ENCODE assay signal across 11 cellular contexts in genomic region chr7:1513657-1514095, GRCh38. TPM values are rescaled to one million over a fixed set of nuclear protein-coding genes. Genes with fewer than 3 reads are reported as not detected.
DNase-seq lines count a peak whose midpoint lies in the region; ATAC-seq and TF ChIP-seq lines count a peak whose summit lies in the region.
"Had no signal": no experiment of that assay in that cellular context is flagged by ENCODE, and none has a peak within 500 bp of the region (broad histone marks: within the 10 kb centered on the region; RNA-seq: fewer than 3 reads in every experiment).

No MANE protein-coding gene starts in this region.

- no peaks in the 10 kb centered on the region for H4K20me1 ChIP-seq in PC-9 (ENCODE audit: insufficient read depth)

- H3K79me2 ChIP-seq in PC-9 (ENCODE audit: low read depth), result no peaks in the 10 kb centered on the region

- no peak for TF ChIP-seq CTCF in PC-9 (conservative IDR thresholded peaks at IDR 0.05)
- no peak for TF ChIP-seq CTCF in fibroblast of pulmonary artery (IDR thresholded peaks at IDR 0.05; ENCODE audit: low read length, missing control alignments)

- peaks cover 31% of the 10 kb centered on the region for H3F3A ChIP-seq in PC-9 (ENCODE audit: insufficient read depth, low read depth)

- H3K27me3 Mint-ChIP-seq in naive thymus-derived CD8-positive, alpha-beta T cell, result no peaks in the 10 kb centered on the region
- H3K27me3 Mint-ChIP-seq: T-cell had no signal

- POLR2A ChIA-PET in PC-9 (lab: Charles Lee; ENCODE audit: unreplicated experiment), result no interaction called here
- POLR2A ChIA-PET in naive thymus-derived CD8-positive, alpha-beta T cell (lab: Charles Lee), result interaction anchor here (1.1 kb wide), 1 partner anchor 8 kb away, joined by 3 read pairs; no protein-coding TSS in a partner anchor

- H3K36me3 ChIP-seq in PC-9 (ENCODE audit: low read depth), result no peaks in the 10 kb centered on the region

- H3K4me3 ChIP-seq in PC-9 (no peak overlapping the region), fibroblast of pulmonary artery (replicated peaks; ENCODE audit: low read depth, low read length) (no peak overlapping the region)

- H3K4me1 ChIP-seq in PC-9 (replicated peaks; ENCODE audit: insufficient read depth), result peaks cover 48% of the 10 kb centered on the region

- H3K27me3 ChIP-seq in PC-9 (ENCODE audit: insufficient read depth, low read depth), result no peaks in the 10 kb centered on the region

- intact Hi-C loops in PC-9 (cut with micrococcal nuclease; ENCODE audit: unreplicated experiment), result loop anchor here (2.0 kb wide), 1 partner anchor 19 kb away; no protein-coding TSS in a partner anchor

- peaks cover 12 to 44% (median 35%) of the 10 kb centered on the region in 4 donors for H3K4me1 Mint-ChIP-seq in naive thymus-derived CD8-positive, alpha-beta T cell

- ATAC-seq in naive thymus-derived CD8-positive, alpha-beta T cell, result no peak

- peak; percentile 71 for DNase-seq in A172 (ENCODE audit: low spot score)
- no peak for DNase-seq in PC-9
- DNase-seq in fibroblast of pulmonary artery (ENCODE audit: low read depth), result peak; percentile 16
- no peak for DNase-seq in naive thymus-derived CD8-positive, alpha-beta T cell
- DNase-seq in NCI-H1436 treated with DMSO at 0.1 percent for 48 hours (lab: John Stamatoyannopoulos, UW), result no peak
- no peak for DNase-seq in stimulated activated CD8-positive, alpha-beta memory T cell treated with anti-CD3 and anti-CD28 coated beads, Interleukin-4, amount 100 ng/mL, for 48 hours
- DNase-seq in T-helper 9 cell, result no peak
- DNase-seq in stimulated activated CD4-positive, alpha-beta T cell treated with anti-CD3 and anti-CD28 coated beads, Interleukin-4, amount 100 ng/mL, for 24 hours, result no peak

- BruUV-seq in PC-9 (replicated peaks; lab: Mats Ljungman, UMichigan), result TSS peak; percentile 82

- H3K27ac Mint-ChIP-seq in naive thymus-derived CD8-positive, alpha-beta T cell, result peak overlapping the region in 6 of 10 donors; percentile 6 to 76 (median 48)

- no peaks in the 10 kb centered on the region for H3K9me2 ChIP-seq in PC-9 (ENCODE audit: insufficient read depth)

- H3K27ac ChIP-seq in PC-9, result peak overlapping the region; percentile 77

- H2AFZ ChIP-seq in PC-9, result no peak overlapping the region

- CTCF ChIA-PET in PC-9 (lab: Charles Lee), result interaction anchor here (0.6 kb wide), 1 partner anchor 426 kb away, joined by 12 read pairs; no protein-coding TSS in a partner anchor

- no peaks in the 10 kb centered on the region for H3K9me3 ChIP-seq in PC-9 (ENCODE audit: insufficient read depth, low read depth)

- H3K4me3 Mint-ChIP-seq in naive thymus-derived CD8-positive, alpha-beta T cell, result peak overlapping the region in 5 of 10 donors; percentile 24 to 72 (median 57)

- H3K4me2 ChIP-seq in PC-9, result peak overlapping the region; percentile 67

- H3K9me3 Mint-ChIP-seq in naive thymus-derived CD8-positive, alpha-beta T cell, result peaks cover 0 to 2% (median 0%) of the 10 kb centered on the region in 9 donors
- H3K9me3 Mint-ChIP-seq: T-cell had no signal

- H3K36me3 Mint-ChIP-seq in naive thymus-derived CD8-positive, alpha-beta T cell, result no peaks in the 10 kb centered on the region
- H3K36me3 Mint-ChIP-seq: T-cell had no signal

RNA-seq across cellular contexts. Expression of gene INTS1, which starts 9.5 kb away (rescaled TPM):
- 45.3 and 49.6 TPM in 2 replicates for total RNA-seq in A172 (2014; rRNA removed; shearing (Covaris generic))
- 124 and 170 TPM in 2 replicates for total RNA-seq in PC-9 (2021)
- total RNA-seq in naive thymus-derived CD8-positive, alpha-beta T cell, result 100 to 1,000 TPM; 129 to 136 TPM
- polyA plus RNA-seq in naive thymus-derived CD8-positive, alpha-beta T cell, result 10 to 100 TPM in 2 of 3 donors, 1 to 10 TPM in 1; 9.1 to 24.6 (median 18.5) TPM

RNA-seq across cellular contexts. Expression of gene MAFK, which starts 16.8 kb away (rescaled TPM):
- 49.6 and 54.3 TPM in 2 replicates for total RNA-seq in A172 (2014; rRNA removed; shearing (Covaris generic))
- 43.1 and 70.8 TPM in 2 replicates for total RNA-seq in PC-9 (2021)
- total RNA-seq in naive thymus-derived CD8-positive, alpha-beta T cell, result 10 to 100 TPM; 55.1 to 56.1 TPM
- polyA plus RNA-seq in naive thymus-derived CD8-positive, alpha-beta T cell, result under 1 TPM; 0.33 to 0.56 (median 0.46) TPM

RNA-seq across cellular contexts. Expression of gene TMEM184A, which starts 42.3 kb away (rescaled TPM):
- 2.7 and 3.6 TPM in 2 replicates for total RNA-seq in A172 (2014; rRNA removed; shearing (Covaris generic))
- 21.4 TPM in 2 replicates for total RNA-seq in PC-9 (2021)
- total RNA-seq in naive thymus-derived CD8-positive, alpha-beta T cell, result not detected
- under 1 TPM in 1 of 3 donors, not detected in 2; 0.04 TPM for polyA plus RNA-seq in naive thymus-derived CD8-positive, alpha-beta T cell
- total RNA-seq: frontal cortex had no signal
- polyA plus RNA-seq: neural cell had no signal

RNA-seq across cellular contexts. Expression of gene MICALL2, which starts 54.4 kb away (rescaled TPM):
- total RNA-seq in A172 (2014; rRNA removed; shearing (Covaris generic)), result 21.2 and 28.2 TPM in 2 replicates
- 104 and 115 TPM in 2 replicates for total RNA-seq in PC-9 (2021)
- total RNA-seq in naive thymus-derived CD8-positive, alpha-beta T cell, result 1 to 10 TPM; 3.5 to 4.6 TPM
- 1 to 10 TPM in 1 of 3 donors, under 1 TPM in 1, not detected in 1; 0.85 to 1.5 TPM for polyA plus RNA-seq in naive thymus-derived CD8-positive, alpha-beta T cell

RNA-seq across cellular contexts. Expression of gene PSMG3, which starts 56.2 kb away (rescaled TPM):
- 91.0 and 138 TPM in 2 replicates for total RNA-seq in A172 (2014; rRNA removed; shearing (Covaris generic))
- 63.3 and 78.9 TPM in 2 replicates for total RNA-seq in PC-9 (2021)
- 10 to 100 TPM; 24.3 to 26.1 TPM for total RNA-seq in naive thymus-derived CD8-positive, alpha-beta T cell
- polyA plus RNA-seq in naive thymus-derived CD8-positive, alpha-beta T cell, result 10 to 100 TPM; 43.5 to 45.8 (median 45.4) TPM

Comparison
In these comparisons a context has a peak if more than half of its experiments do, and no peak if none do; other contexts are left out.
1. DNase-seq: peak in A172 (single experiment) and fibroblast of pulmonary artery (single experiment); none in PC-9 (0 of 2), naive thymus-derived CD8-positive, alpha-beta T cell (0 of 10), NCI-H1436 treated with DMSO at 0.1 percent for 48 hours (single experiment), stimulated activated CD8-positive, alpha-beta memory T cell treated with anti-CD3 and anti-CD28 coated beads, Interleukin-4, amount 100 ng/mL, for 48 hours (single experiment), T-helper 9 cell (single experiment) and stimulated activated CD4-positive, alpha-beta T cell treated with anti-CD3 and anti-CD28 coated beads, Interleukin-4, amount 100 ng/mL, for 24 hours (single experiment).